Comparison of ENCODE assay signal across 20 cellular contexts in the genomic region with DNA sequence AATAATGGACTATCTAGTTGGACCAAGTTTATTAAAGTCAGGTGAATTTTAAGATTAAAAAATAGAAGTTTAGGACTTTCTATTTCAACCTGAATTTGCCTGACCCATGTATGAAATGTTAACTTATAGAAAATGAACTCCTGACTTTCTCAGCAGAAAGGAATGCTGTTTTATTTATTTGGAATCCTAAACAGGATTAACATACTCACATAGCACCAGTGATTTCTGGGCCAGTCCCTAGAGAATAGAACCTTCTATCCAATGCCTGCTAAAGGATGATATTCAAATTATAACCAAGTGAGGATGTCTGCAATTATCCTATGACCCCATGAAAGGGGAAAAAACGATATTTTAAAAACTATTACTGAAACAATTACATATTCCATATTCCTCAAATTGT.
DNase-seq lines count a peak whose midpoint lies in the region; ATAC-seq and TF ChIP-seq lines count a peak whose summit lies in the region.
"Had no signal": no experiment of that assay in that cellular context is flagged by ENCODE, and none has a peak within 500 bp of the region (broad histone marks: within the 10 kb centered on the region; RNA-seq: fewer than 3 reads in every experiment).

No MANE protein-coding gene starts in this region.

- no peak overlapping the region; the same call in 1 of the 2 replicates for H3K56ac ChIP-seq in IMR-90 (ENCODE audit: extremely low read depth, insufficient read depth, low read length)

- BruUV-seq in IMR-90 (replicated peaks; lab: Mats Ljungman, UMichigan) = no TSS peak

- H3K9me3 ChIP-seq in IMR-90 (ENCODE audit: control insufficient read depth, insufficient read depth, low read length) = no peaks in the 10 kb centered on the region
- no peaks in the 10 kb centered on the region for H3K9me3 ChIP-seq in adipocyte (ENCODE audit: control insufficient read depth, low read length)
- H3K9me3 ChIP-seq: A549 had no signal

- peak overlapping the region; percentile 97 for H4K91ac ChIP-seq in IMR-90 (ENCODE audit: insufficient read depth, low read depth, low read length)

- TF ChIP-seq POLR2A in IMR-90 (IDR thresholded peaks at IDR 0.05; ENCODE audit: low read depth, low read length) = no peak

- peak; percentile 4 for DNase-seq in AG08395 (ENCODE audit: low spot score)
- peak; percentile 55 for DNase-seq in IMR-90
- peak; percentile 49 for DNase-seq in adipocyte (ENCODE audit: low read depth)
- DNase-seq in fibroblast of villous mesenchyme (ENCODE audit: low read depth) = peak; percentile 47
- DNase-seq in NCI-H526 treated with DMSO at 0.1 percent for 48 hours (lab: John Stamatoyannopoulos, UW) = no peak
- DNase-seq in left lobe of liver (ENCODE audit: low spot score) = no peak
- no peak for DNase-seq in midbrain (lab: John Stamatoyannopoulos, UW)
- DNase-seq in RKO (ENCODE audit: low spot score) = no peak
- DNase-seq: 8988T; ACHN; C1 segment of cervical spinal cord; Calu3; CD4-positive, alpha-beta memory T cell; COR-L47; DMS53; DMS79 treated with DMSO at 0.1 percent for 48 hours; GM23248; H7; HCEC 1CT had no signal

- ATAC-seq in IMR-90 (ENCODE audit: low read depth) (peak; percentile 74), left lobe of liver (no peak)
- ATAC-seq: A549 had no signal

- in situ Hi-C loops in IMR-90 (cut with MboI; ENCODE audit: low sequenced_read_pairs) = no loop called here

- H3K4me2 ChIP-seq in IMR-90 (ENCODE audit: low read depth, low read length) = peak overlapping the region; percentile 6; the same call in 1 of the 2 replicates
- H3K4me2 ChIP-seq: A549 had no signal

- no peak overlapping the region for H3K23ac ChIP-seq in IMR-90 (ENCODE audit: low read depth, low read length)

- H2AK5ac ChIP-seq in IMR-90 (ENCODE audit: low read depth, low read length) = no peak overlapping the region

- peak overlapping the region; percentile 97; the same call in 1 of the 2 replicates for H2BK20ac ChIP-seq in IMR-90 (ENCODE audit: low read depth, low read length)

- no peak overlapping the region for H3K18ac ChIP-seq in IMR-90 (ENCODE audit: low read depth, low read length)

- H4K5ac ChIP-seq in IMR-90 (ENCODE audit: low read depth, low read length) = no peak overlapping the region

- peak overlapping the region; percentile 81 to 88; a peak in 2 of 4 replicates for H4K8ac ChIP-seq in IMR-90 (ENCODE audit: low read depth in 2 of 2, low read length in 2 of 2)

- H3K4me1 ChIP-seq in IMR-90 (ENCODE audit: control insufficient read depth, insufficient read depth, low read length) (peaks cover 10% of the 10 kb centered on the region), adipocyte (ENCODE audit: control insufficient read depth, insufficient read depth, low read length) (no peaks in the 10 kb centered on the region)
- H3K4me1 ChIP-seq: A549 had no signal

- H2AFZ ChIP-seq in IMR-90 (replicated peaks; ENCODE audit: low read length, poor library complexity) = no peak overlapping the region
- H2AFZ ChIP-seq: GM23248 had no signal

- intact Hi-C loops in IMR-90 (cut with micrococcal nuclease) = no loop called here

- TF ChIP-seq RAD21 in IMR-90 (IDR thresholded peaks at IDR 0.05; ENCODE audit: low read length) = no peak

- H3K9ac ChIP-seq in IMR-90 (ENCODE audit: low read depth, low read length) (no peak overlapping the region), adipocyte (ENCODE audit: low read length) (no peak overlapping the region)
- H3K9ac ChIP-seq: GM23248 had no signal

- POLR2A ChIA-PET in IMR-90 (lab: Charles Lee; ENCODE audit: unreplicated experiment) = no interaction called here

- no peak overlapping the region for H3K14ac ChIP-seq in IMR-90 (replicated peaks; ENCODE audit: low read depth, low read length)

- H3K4ac ChIP-seq in IMR-90 (ENCODE audit: low read depth, low read length) = peak overlapping the region; percentile 90; the same call in 1 of the 2 replicates

- H4K20me1 ChIP-seq in IMR-90 (ENCODE audit: insufficient read depth, low read length) = no peaks in the 10 kb centered on the region

- H3K4me3 ChIP-seq in IMR-90 (ENCODE audit: insufficient read depth, low read depth, low read length) (no peak overlapping the region), adipocyte (ENCODE audit: low read length) (no peak overlapping the region), fibroblast of villous mesenchyme (ENCODE audit: low read depth, low read length) (no peak overlapping the region)
- H3K4me3 ChIP-seq: A549, GM23248 had no signal

- H3K36me3 ChIP-seq in IMR-90 (ENCODE audit: control insufficient read depth, insufficient read depth, low read length) (peaks cover 24% of the 10 kb centered on the region), adipocyte (ENCODE audit: control insufficient read depth, insufficient read depth, low read length, severe bottlenecking) (no peaks in the 10 kb centered on the region)

- H3K79me1 ChIP-seq in IMR-90 (ENCODE audit: low read depth in 1 of 2, low read length in 2 of 2) = peaks cover 41 to 52% of the 10 kb centered on the region in 2 experiments

- no peak overlapping the region for H2AK9ac ChIP-seq in IMR-90 (replicated peaks; ENCODE audit: low read depth, low read length, poor library complexity)

- H2BK15ac ChIP-seq in IMR-90 (ENCODE audit: low read depth, low read length) = peak overlapping the region; percentile 84; the same call in 1 of the 3 replicates

- peaks cover 5% of the 10 kb centered on the region; the same call in 1 of the 2 replicates for H3K9me1 ChIP-seq in IMR-90 (ENCODE audit: insufficient read depth, low read length)

- TF ChIP-seq CTCF in IMR-90 (conservative IDR thresholded peaks at IDR 0.05; ENCODE audit: low read depth, low read length) = no peak
- no peak for TF ChIP-seq CTCF in fibroblast of villous mesenchyme (IDR thresholded peaks at IDR 0.05; ENCODE audit: insufficient read depth, low read depth, low read length)

- dilution Hi-C loops in IMR-90 (cut with HindIII; ENCODE audit: low sequenced_read_pairs, unreplicated experiment) = no loop called here

- peak overlapping the region; percentile 91 for H2BK120ac ChIP-seq in IMR-90 (ENCODE audit: low read depth, low read length)

- H3K27me3 ChIP-seq in IMR-90 (ENCODE audit: control insufficient read depth, insufficient read depth, low read length) (no peaks in the 10 kb centered on the region), adipocyte (replicated peaks; ENCODE audit: control insufficient read depth, insufficient read depth, low read length) (no peaks in the 10 kb centered on the region)

- peak overlapping the region; percentile 41; the same call in 1 of the 2 replicates for H3K27ac ChIP-seq in IMR-90 (ENCODE audit: insufficient read depth, low read length)
- H3K27ac ChIP-seq: A549, GM23248 had no signal

- H2BK5ac ChIP-seq in IMR-90 (ENCODE audit: low read depth, low read length, poor library complexity, severe bottlenecking) = peak overlapping the region; percentile 96

- WGBS in IMR-90 (ENCODE audit: extremely low coverage in 2 of 2, insufficient read length in 1 of 2), 2 experiments = no CpG with 5 or more reads among the region's 1 CpG

- CTCF ChIA-PET in IMR-90 (lab: Yijun Ruan, JAX) = no interaction called here

TF ChIP-seq in IMR-90, 13 proteins besides CTCF, POLR2A, EP300 and RAD21:
- no peak for TF ChIP-seq NFE2L2 (IDR thresholded peaks at IDR 0.05; ENCODE audit: low read depth, low read length)
- no peak for TF ChIP-seq MXI1 (IDR thresholded peaks at IDR 0.05; ENCODE audit: borderline replicate concordance, low read depth, low read length)
- no peak for TF ChIP-seq BHLHE40 (IDR thresholded peaks at IDR 0.05; ENCODE audit: low read depth, low read length)
- no peak for TF ChIP-seq RCOR1 (IDR thresholded peaks at IDR 0.05; ENCODE audit: insufficient replicate concordance, low read length)
- no peak for TF ChIP-seq CEBPB (IDR thresholded peaks at IDR 0.05; ENCODE audit: low read depth, low read length)
- no peak for TF ChIP-seq SMC3 (IDR thresholded peaks at IDR 0.05; ENCODE audit: low read depth, low read length)
- no peak for TF ChIP-seq MAFK (IDR thresholded peaks at IDR 0.05; ENCODE audit: low read depth, low read length)
- TF ChIP-seq, protein P1, sequence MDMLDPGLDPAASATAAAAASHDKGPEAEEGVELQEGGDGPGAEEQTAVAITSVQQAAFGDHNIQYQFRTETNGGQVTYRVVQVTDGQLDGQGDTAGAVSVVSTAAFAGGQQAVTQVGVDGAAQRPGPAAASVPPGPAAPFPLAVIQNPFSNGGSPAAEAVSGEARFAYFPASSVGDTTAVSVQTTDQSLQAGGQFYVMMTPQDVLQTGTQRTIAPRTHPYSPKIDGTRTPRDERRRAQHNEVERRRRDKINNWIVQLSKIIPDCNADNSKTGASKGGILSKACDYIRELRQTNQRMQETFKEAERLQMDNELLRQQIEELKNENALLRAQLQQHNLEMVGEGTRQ (IDR thresholded peaks at IDR 0.05; ENCODE audit: low read depth, low read length) = no peak

Comparison
In these comparisons a context has a peak if more than half of its experiments do, and no peak if none do; other contexts are left out.
1. DNase-seq: peak in AG08395 (single experiment), IMR-90 (single experiment), adipocyte (single experiment) and fibroblast of villous mesenchyme (single experiment); none in NCI-H526 treated with DMSO at 0.1 percent for 48 hours (single experiment), left lobe of liver (single experiment), midbrain (single experiment) and RKO (single experiment).